In the genomic region with DNA sequence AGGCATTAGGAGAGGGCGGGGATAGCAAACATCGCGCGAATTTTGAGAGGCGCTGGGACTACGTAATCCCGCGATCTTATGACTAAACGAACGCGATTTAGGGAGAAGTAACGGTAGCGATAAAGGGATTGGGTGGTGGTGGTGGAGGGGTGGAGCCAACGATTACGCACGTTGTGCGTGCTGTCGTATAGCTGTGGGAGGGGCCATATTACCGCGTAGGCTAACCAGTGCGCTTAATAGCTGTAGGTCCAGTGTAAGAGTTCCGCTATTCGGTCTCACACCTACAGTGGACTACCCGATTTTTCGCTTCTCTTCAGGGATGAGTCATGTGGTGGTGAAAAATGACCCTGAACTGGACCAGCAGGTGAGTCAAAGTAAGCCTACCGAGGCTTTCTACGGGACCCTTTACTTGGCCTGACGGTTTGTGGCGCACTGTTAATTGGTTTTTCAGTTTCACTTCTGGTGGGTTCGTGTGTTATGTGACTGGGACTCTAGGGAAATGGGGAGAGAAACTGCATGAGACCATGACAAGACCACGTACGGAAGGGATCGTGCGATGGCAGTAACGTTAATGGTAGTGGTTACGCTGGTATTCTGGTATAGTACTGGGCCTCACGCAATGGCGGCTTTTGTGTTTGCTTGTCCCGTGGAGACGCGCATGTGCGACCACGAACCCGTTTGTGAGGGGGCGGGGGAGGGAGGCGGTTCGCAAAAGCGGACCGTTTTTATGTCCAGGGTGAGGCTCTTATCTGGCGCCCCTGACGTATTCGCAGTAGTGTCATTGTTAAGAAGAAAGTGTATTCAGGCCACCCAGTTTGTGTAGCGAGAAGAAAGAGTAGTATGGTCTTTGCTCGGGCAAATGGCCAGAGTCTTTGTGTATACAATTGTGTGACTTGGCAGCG, we compare ENCODE assay signal across 8 cellular contexts. TPM values are rescaled to one million over a fixed set of nuclear protein-coding genes. Genes with fewer than 3 reads are reported as not detected.
DNase-seq lines count a peak whose midpoint lies in the region; ATAC-seq and TF ChIP-seq lines count a peak whose summit lies in the region.

DDX3Y (plus strand) TSS at position 251 of the 902 bp plus-strand sequence; CDS start at position 320, 69 bp downstream.

- WGBS in endodermal cell (ENCODE audit: insufficient coverage in 1 of 2, insufficient read length in 1 of 2), 2 experiments, result 1% methylated on average over 12 to 55 of the region's 55 CpGs
- WGBS in ovary, 3 donors, result no CpG with 5 or more reads among the region's 55 CpGs

- H3K4me1 Mint-ChIP-seq in endodermal cell, result no peaks in the 10 kb centered on the region

- H3K9me3 ChIP-seq in endodermal cell (ENCODE audit: control insufficient read depth, low read length), result peaks cover 5% of the 10 kb centered on the region
- H3K9me3 ChIP-seq in ovary, result no peaks in the 10 kb centered on the region

- no peak within 1 kb of the TSS for H3K27ac Mint-ChIP-seq in endodermal cell

- H3K4me3 ChIP-seq in endodermal cell (ENCODE audit: low read length), result peak within 1 kb of the TSS; percentile 98
- H3K4me3 ChIP-seq in ovary, result peak within 1 kb of the TSS; percentile 18

- H3K4me3 Mint-ChIP-seq in endodermal cell, result no peak within 1 kb of the TSS

- H3K4me1 ChIP-seq in endodermal cell (ENCODE audit: control insufficient read depth, insufficient read depth, low read length) (no peaks in the 10 kb centered on the region), ovary (ENCODE audit: insufficient read depth) (no peaks in the 10 kb centered on the region)

- H3K36me3 ChIP-seq in endodermal cell (ENCODE audit: control insufficient read depth, insufficient read depth, low read length) (peaks cover 15% of the 10 kb centered on the region), ovary (no peaks in the 10 kb centered on the region)

- TF ChIP-seq CTCF in endodermal cell (conservative IDR thresholded peaks at IDR 0.05) (no peak), ovary (IDR thresholded peaks at IDR 0.05) (no peak), GM13977 (IDR thresholded peaks at IDR 0.05; ENCODE audit: extremely low read depth, insufficient read depth, missing control alignments) (no peak)

- H3K36me3 Mint-ChIP-seq in endodermal cell (ENCODE audit: low read depth), result no peaks in the 10 kb centered on the region

- ATAC-seq in HG03066 (IDR thresholded peaks at IDR 0.05; ENCODE audit: low read depth, unreplicated experiment), result peak; percentile 77

- H3K27ac ChIP-seq in endodermal cell (ENCODE audit: low read depth, low read length), result peak within 1 kb of the TSS; percentile 97
- no peak within 1 kb of the TSS for H3K27ac ChIP-seq in ovary

- intact Hi-C loops in ovary (cut with DNase I), result no loop called here

- TF ChIP-seq POLR2A in ovary (IDR thresholded peaks at IDR 0.05), result no peak

- H3K27me3 ChIP-seq in endodermal cell (ENCODE audit: control insufficient read depth, insufficient read depth, low read length, poor library complexity, severe bottlenecking) (no peaks in the 10 kb centered on the region), ovary (no peaks in the 10 kb centered on the region)

- H3K27me3 Mint-ChIP-seq in endodermal cell (ENCODE audit: insufficient read depth), result no peaks in the 10 kb centered on the region

- DNase-seq in Caki2 (ENCODE audit: low read depth) (peak; percentile 75), T-helper 2 cell (peak in 4 of 5 experiments; percentile 45 to 96 (median 74)), endodermal cell (no peak), ovary (no peak), RKO (ENCODE audit: low spot score) (no peak), GM13977 (ENCODE audit: low spot score) (no peak), midbrain (lab: John Stamatoyannopoulos, UW) (no peak)

- H3K9me3 Mint-ChIP-seq in endodermal cell, result no peaks in the 10 kb centered on the region

- in situ Hi-C loops in Caki2 (cut with HindIII; ENCODE audit: low pct_unique_long_range_greater_than_20kb, low sequenced_read_pairs) (no loop called here), GM13977 (cut with MboI; ENCODE audit: low pct_unique_long_range_greater_than_20kb, low sequenced_read_pairs, unreplicated experiment) (no loop called here)

- H3K9ac ChIP-seq in endodermal cell (ENCODE audit: extremely low read depth, low read length, poor library complexity, severe bottlenecking), result peak within 1 kb of the TSS; percentile 99

- no peak for TF ChIP-seq EP300 in ovary (IDR thresholded peaks at IDR 0.05)

RNA-seq across cellular contexts. Expression of gene DDX3Y, which starts in this region (rescaled TPM):
- total RNA-seq in Caki2 (2014; rRNA removed; shearing (Covaris generic); ENCODE audit: low replicate concordance), result 41.2 and 41.6 TPM in 2 replicates
- total RNA-seq in endodermal cell, result 10 to 100 TPM in 1 of 2 donors, not detected in 1; 75.0 TPM
- polyA plus RNA-seq in endodermal cell (2013, experiment 1 of 2), result 75.3 TPM
- 60.4 TPM for polyA plus RNA-seq in endodermal cell (2013, experiment 2 of 2)
- under 1 TPM in 1 of 7 donors, not detected in 6; 0.59 TPM for total RNA-seq in ovary
- polyA plus RNA-seq in ovary, result not detected

Comparison
In these comparisons a context has a peak if more than half of its experiments do, and no peak if none do; other contexts are left out.
1. DNase-seq: peak in Caki2 (single experiment) and T-helper 2 cell (4 of 5); none in endodermal cell (single experiment), ovary (0 of 5), RKO (single experiment), GM13977 (single experiment) and midbrain (single experiment).